11 cellular contexts compared by ENCODE assay signal in the genomic region with DNA sequence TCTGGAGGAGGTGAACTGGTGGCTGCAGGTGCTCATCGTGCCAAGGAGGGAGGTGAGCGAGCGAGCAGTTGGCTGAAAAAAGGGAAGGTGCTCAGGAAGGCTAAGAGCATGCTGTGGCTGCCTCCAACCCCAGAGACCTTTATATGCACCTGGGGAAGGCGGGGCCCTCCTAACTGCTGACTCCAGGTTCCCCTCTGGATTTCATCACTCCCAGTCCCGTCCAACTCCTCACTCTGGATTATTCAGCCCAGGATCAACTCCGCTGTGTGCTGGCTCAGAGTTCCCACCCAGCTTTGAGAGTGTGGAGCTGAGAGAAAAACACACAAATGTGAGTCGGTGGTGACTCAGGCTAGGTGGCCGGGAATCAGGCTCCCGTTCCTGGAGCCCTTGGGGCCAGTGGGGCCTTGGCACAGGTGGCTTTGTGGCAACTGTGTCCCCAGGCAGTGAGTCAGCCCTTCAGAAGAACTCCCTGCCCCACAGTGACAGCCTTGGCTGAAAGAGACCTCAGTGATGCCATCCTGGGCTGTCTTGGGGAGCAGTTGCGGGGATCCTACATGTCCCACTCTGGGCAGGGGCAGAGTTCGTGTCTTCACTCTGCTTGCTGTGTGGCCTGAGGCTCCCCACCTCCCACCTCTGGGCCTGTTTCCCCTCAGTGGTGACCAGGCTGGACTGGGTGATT. TPM values are rescaled to one million over a fixed set of nuclear protein-coding genes. Genes with fewer than 3 reads are reported as not detected.
"Had no signal": no experiment of that assay in that cellular context is flagged by ENCODE, and none has a peak within 500 bp of the region (broad histone marks: within the 10 kb centered on the region; RNA-seq: fewer than 3 reads in every experiment).

No MANE protein-coding gene starts in this region.

RNA-seq across cellular contexts. Expression of a gene that starts 37.2 kb away (rescaled TPM):
- total RNA-seq: kidney, left ventricle myocardium superior, mammary epithelial cell, occipital lobe, osteocyte, posterior vena cava, psoas muscle, sigmoid colon, temporal lobe, tibial nerve, urinary bladder had no signal
